Comparison of ENCODE assay signal across 10 cellular contexts in the genomic region with DNA sequence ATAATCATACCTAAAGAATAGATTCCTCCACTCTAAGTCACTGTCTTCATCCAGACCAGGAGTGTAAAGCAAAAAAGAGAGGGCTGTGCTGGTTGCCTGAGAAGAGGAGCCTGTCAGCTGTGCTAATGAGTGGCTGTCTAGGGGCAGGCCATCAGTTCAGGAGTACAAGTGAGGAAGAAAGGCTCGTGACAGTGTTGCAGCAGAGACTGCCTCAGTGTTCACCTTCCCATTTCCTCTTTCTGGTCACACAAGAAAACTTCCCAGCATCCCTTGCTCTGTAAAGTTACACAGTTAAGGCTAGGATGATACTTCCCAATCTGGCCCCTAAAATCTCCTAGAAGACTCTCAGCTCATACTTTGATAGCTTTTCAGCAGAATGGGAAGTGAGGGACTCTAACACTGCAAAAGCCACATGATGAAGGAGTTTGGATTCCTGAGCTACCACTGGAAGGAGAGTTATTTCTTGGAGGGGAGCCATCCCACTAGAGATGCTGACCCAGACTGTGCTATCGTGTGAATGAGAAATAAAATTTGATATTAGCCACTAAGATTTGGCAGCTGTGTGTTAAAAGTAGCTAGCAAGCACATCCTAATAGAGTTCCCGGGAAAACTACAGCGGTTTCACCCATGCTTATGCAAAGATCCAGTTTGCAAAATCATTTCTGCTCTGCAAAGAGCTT.
DNase-seq lines count a peak whose midpoint lies in the region; ATAC-seq and TF ChIP-seq lines count a peak whose summit lies in the region.
"Had no signal": no experiment of that assay in that cellular context is flagged by ENCODE, and none has a peak within 500 bp of the region (broad histone marks: within the 10 kb centered on the region; RNA-seq: fewer than 3 reads in every experiment).

No MANE protein-coding gene starts in this region.

- H3K18ac ChIP-seq in mesendoderm (ENCODE audit: low read length), result no peak overlapping the region

- no peaks in the 10 kb centered on the region for H4K20me1 ChIP-seq in smooth muscle cell (ENCODE audit: low read depth)

- H3K79me2 ChIP-seq in smooth muscle cell (ENCODE audit: low read depth) (peaks cover 22% of the 10 kb centered on the region), mesendoderm (ENCODE audit: control insufficient read depth, insufficient read depth, low read length) (no peaks in the 10 kb centered on the region)

- H3K4me3 ChIP-seq in smooth muscle cell (no peak overlapping the region), mesendoderm (ENCODE audit: low read length) (no peak overlapping the region)
- H3K4me3 ChIP-seq: lung had no signal

- H3K4me3 Mint-ChIP-seq in activated naive CD4-positive, alpha-beta T cell treated with anti-CD3 and anti-CD28 coated beads for 36 hours, result no peak overlapping the region
- H3K4me3 Mint-ChIP-seq: activated B cell treated with CpG ODN at 0.5 μM for 24 hours had no signal

- H3K4me2 ChIP-seq in smooth muscle cell (peak overlapping the region; percentile 12), mesendoderm (ENCODE audit: low read length) (no peak overlapping the region)

- 47% methylated on average over 4 of the region's 4 CpGs for WGBS in smooth muscle cell (ENCODE audit: low lambda C conversion rate)
- WGBS in mesendoderm (ENCODE audit: extremely low coverage, insufficient coverage, low lambda C conversion rate), result no CpG with 5 or more reads among the region's 4 CpGs

- H3K4ac ChIP-seq in mesendoderm (ENCODE audit: low read depth, low read length), result no peak overlapping the region

- intact Hi-C loops in activated naive CD4-positive, alpha-beta T cell treated with anti-CD3 and anti-CD28 coated beads for 36 hours (cut with micrococcal nuclease), result no loop called here

- H2BK120ac ChIP-seq in mesendoderm (ENCODE audit: low read depth, low read length), result no peak overlapping the region

- DNase-seq in amniotic epithelial cell (ENCODE audit: low read depth) (peak; percentile 89), smooth muscle cell (lab: John Stamatoyannopoulos, UW; ENCODE audit: unreplicated experiment) (no peak), mesendoderm (no peak), NCI-H2081 (lab: John Stamatoyannopoulos, UW) (no peak), NCI-H748 treated with DMSO at 0.1 percent for 48 hours (lab: John Stamatoyannopoulos, UW) (no peak)
- DNase-seq in activated naive CD4-positive, alpha-beta T cell treated with anti-CD3 and anti-CD28 coated beads for 36 hours, result no peak
- DNase-seq: activated B cell treated with CpG ODN at 0.5 μM for 24 hours had no signal

- no peak overlapping the region for H2BK5ac ChIP-seq in mesendoderm (ENCODE audit: low read length)

- no peaks in the 10 kb centered on the region for H3K36me3 Mint-ChIP-seq in activated naive CD4-positive, alpha-beta T cell treated with anti-CD3 and anti-CD28 coated beads for 36 hours (ENCODE audit: low read depth)

- CTCF ChIA-PET in activated naive CD4-positive, alpha-beta T cell treated with anti-CD3 and anti-CD28 coated beads for 36 hours (lab: Charles Lee), result no interaction called here

- no peak for TF ChIP-seq CTCF in smooth muscle cell (IDR thresholded peaks at IDR 0.05; ENCODE audit: borderline replicate concordance, insufficient read depth, poor library complexity, severe bottlenecking)

- H3K27ac ChIP-seq in smooth muscle cell (ENCODE audit: low read depth) (peak overlapping the region; percentile 81), mesendoderm (ENCODE audit: low read depth, low read length) (no peak overlapping the region)

- H3K27me3 ChIP-seq in smooth muscle cell (ENCODE audit: low read depth) (no peaks in the 10 kb centered on the region), mesendoderm (ENCODE audit: insufficient read depth, low read length, poor library complexity) (no peaks in the 10 kb centered on the region)

- H3K4me1 ChIP-seq in smooth muscle cell (ENCODE audit: low read depth) (peaks cover 6% of the 10 kb centered on the region), mesendoderm (ENCODE audit: control insufficient read depth, low read depth, low read length) (no peaks in the 10 kb centered on the region)

- H2BK15ac ChIP-seq in mesendoderm (replicated peaks; ENCODE audit: low read depth), result no peak overlapping the region

- H3K27ac Mint-ChIP-seq in activated naive CD4-positive, alpha-beta T cell treated with anti-CD3 and anti-CD28 coated beads for 36 hours, result no peak overlapping the region
- H3K27ac Mint-ChIP-seq: activated B cell treated with CpG ODN at 0.5 μM for 24 hours had no signal

- peak overlapping the region; percentile 37 for H3K9ac ChIP-seq in smooth muscle cell (ENCODE audit: low read depth)
- H3K9ac ChIP-seq in mesendoderm (ENCODE audit: low read length), result no peak overlapping the region

- H4K5ac ChIP-seq in mesendoderm (ENCODE audit: low read length), result no peak overlapping the region

- peaks cover under 1% of the 10 kb centered on the region for H3K9me3 ChIP-seq in smooth muscle cell (replicated peaks; ENCODE audit: low read depth)

- H3K36me3 ChIP-seq in smooth muscle cell (ENCODE audit: low read depth) (peaks cover 3% of the 10 kb centered on the region), mesendoderm (ENCODE audit: control insufficient read depth, insufficient read depth, low read length) (no peaks in the 10 kb centered on the region)

- no peak overlapping the region for H3K56ac ChIP-seq in mesendoderm (ENCODE audit: low read length)

- H3K27me3 Mint-ChIP-seq in activated naive CD4-positive, alpha-beta T cell treated with anti-CD3 and anti-CD28 coated beads for 36 hours (ENCODE audit: low read depth), result no peaks in the 10 kb centered on the region

- H3K9me3 Mint-ChIP-seq in activated naive CD4-positive, alpha-beta T cell treated with anti-CD3 and anti-CD28 coated beads for 36 hours, result no peaks in the 10 kb centered on the region
- H3K9me3 Mint-ChIP-seq: activated B cell treated with CpG ODN at 0.5 μM for 24 hours had no signal

- no peak overlapping the region for H4K8ac ChIP-seq in mesendoderm (ENCODE audit: low read depth, low read length)

- peaks cover 5% of the 10 kb centered on the region for H3K4me1 Mint-ChIP-seq in activated naive CD4-positive, alpha-beta T cell treated with anti-CD3 and anti-CD28 coated beads for 36 hours (ENCODE audit: low read depth)
- H3K4me1 Mint-ChIP-seq: activated B cell treated with CpG ODN at 0.5 μM for 24 hours had no signal

- ATAC-seq in GM18868 (IDR thresholded peaks at IDR 0.05; ENCODE audit: unreplicated experiment) (peak; percentile 93), HG03025 (IDR thresholded peaks at IDR 0.05; ENCODE audit: low FRiP score, unreplicated experiment) (peak; percentile 91)

- no peaks in the 10 kb centered on the region for H3K79me1 ChIP-seq in mesendoderm (ENCODE audit: low read length)

- peaks cover 7% of the 10 kb centered on the region for H3F3A ChIP-seq in smooth muscle cell (ENCODE audit: low read depth)

- no peak overlapping the region for H2AFZ ChIP-seq in smooth muscle cell (ENCODE audit: low read depth)

- no peak overlapping the region for H3K23ac ChIP-seq in mesendoderm (ENCODE audit: low read length)

- H2AK5ac ChIP-seq in mesendoderm (ENCODE audit: low read length), result no peak overlapping the region
